In genomic region chr17:61928101-61928436, GRCh38 we compare ENCODE assay signal across 9 cellular contexts. TPM values are rescaled to one million over a fixed set of nuclear protein-coding genes. Genes with fewer than 3 reads are reported as not detected.
DNase-seq lines count a peak whose midpoint lies in the region; ATAC-seq, FAIRE-seq and TF ChIP-seq lines count a peak whose summit lies in the region.
"Had no signal": no experiment of that assay in that cellular context is flagged by ENCODE, and none has a peak within 500 bp of the region (broad histone marks: within the 10 kb centered on the region; RNA-seq: fewer than 3 reads in every experiment).

No MANE protein-coding gene starts in this region.

- in situ Hi-C loops in HepG2 (cut with HindIII; ENCODE audit: extremely low pct_ligation_motif_present, low pct_unique_long_range_greater_than_20kb): no loop called here

- no peak for TF ChIP-seq POLR2A in HepG2 (IDR thresholded peaks at IDR 0.05; ENCODE audit: insufficient read depth in 1 of 2, low read depth in 2 of 2, low read length in 2 of 2)

- POLR2A ChIA-PET in HepG2 (lab: Yijun Ruan, JAX): interaction anchor here (0.8 to 1.4 kb wide), 3 partner anchors 14 to 181 kb away, joined by 3 to 4 read pairs (median 3); partner anchors contain the start of gene BRIP1

- H3K36me3 ChIP-seq in heart right ventricle (peaks cover 0 to 28% (median 17%) of the 10 kb centered on the region in 9 donors), HepG2 (replicated peaks in 1 of 2; ENCODE audit: control insufficient read depth in 1 of 2, insufficient read depth in 2 of 2, low read length in 2 of 2) (peaks cover 3 to 13% of the 10 kb centered on the region in 2 experiments; a peak in 4 of 5 replicates), urinary bladder (ENCODE audit: insufficient read depth) (peaks cover 2% of the 10 kb centered on the region)

- TSS peak; percentile 88 for BruUV-seq in HepG2 (replicated peaks; lab: Mats Ljungman, UMichigan)

- H3K4me3 ChIP-seq in heart right ventricle (peak overlapping the region in 9 of 10 donors; percentile 58 to 98 (median 77)), HepG2 (replicated peaks in 1 of 3; ENCODE audit: insufficient read depth in 1 of 3, low read depth in 2 of 3, low read length in 3 of 3) (peak overlapping the region; percentile 92 to 96 (median 94)), urinary bladder (ENCODE audit: low read depth, low read length) (peak overlapping the region; percentile 20)

- H3K4me1 ChIP-seq in heart right ventricle (peaks cover 2 to 18% (median 14%) of the 10 kb centered on the region in 9 donors), HepG2 (ENCODE audit: insufficient read depth, low read length) (peaks cover 19% of the 10 kb centered on the region), urinary bladder (ENCODE audit: insufficient read depth) (no peaks in the 10 kb centered on the region)

- WGBS in heart right ventricle, 2 donors: 43 to 44% methylated on average over 4 of the region's 4 CpGs
- 36% methylated on average over 4 of the region's 4 CpGs for WGBS in HepG2 (ENCODE audit: low lambda C conversion rate)
- WGBS in urinary bladder: 49% methylated on average over 4 of the region's 4 CpGs

- intact Hi-C loops in heart right ventricle (cut with DNase I): loop anchor here in 4 of 10 donors (5.0 to 10.0 kb wide), 2 partner anchors 137 to 139 kb away; partner anchors contain the start of gene MED13 (in 4 of the 4)
- intact Hi-C loops in Right ventricle myocardium superior (cut with DNase I): loop anchor here (5.0 kb wide), 1 partner anchor 139 kb away; the partner anchor contains the start of gene MED13
- intact Hi-C loops in activated T-helper 2 cell treated with anti-CD3 and anti-CD28 coated beads, Interferon-gamma antibody, Interleukin-2, Interleukin-4, amounts not matched to agents 10 μg/mL and 5 μg/mL and 100 μg/mL, durations not matched to agents 14 hours and 24 hours and 36 hours (cut with micrococcal nuclease): no loop called here
- intact Hi-C loops in HepG2 (cut with micrococcal nuclease; ENCODE audit: unreplicated experiment): no loop called here

- H3K4me1 Mint-ChIP-seq in activated T-helper 2 cell treated with anti-CD3 and anti-CD28 coated beads, Interferon-gamma antibody, Interleukin-2, Interleukin-4, amounts not matched to agents 10 μg/mL and 5 μg/mL and 100 μg/mL, durations not matched to agents 14 hours and 24 hours and 36 hours (ENCODE audit: low read depth): peaks cover 18% of the 10 kb centered on the region

- H3K9me3 Mint-ChIP-seq in activated T-helper 2 cell treated with anti-CD3 and anti-CD28 coated beads, Interferon-gamma antibody, Interleukin-2, Interleukin-4, amounts not matched to agents 10 μg/mL and 5 μg/mL and 100 μg/mL, durations not matched to agents 14 hours and 24 hours and 36 hours: no peaks in the 10 kb centered on the region

- H3K27ac ChIP-seq in heart right ventricle: peak overlapping the region; percentile 41 to 91 (median 85)
- peak overlapping the region; percentile 80 for H3K27ac ChIP-seq in HepG2 (ENCODE audit: extremely low read length, insufficient read depth, low read length)
- peak overlapping the region; percentile 34 for H3K27ac ChIP-seq in urinary bladder (ENCODE audit: low read depth)

- no peaks in the 10 kb centered on the region for H3K27me3 Mint-ChIP-seq in activated T-helper 2 cell treated with anti-CD3 and anti-CD28 coated beads, Interferon-gamma antibody, Interleukin-2, Interleukin-4, amounts not matched to agents 10 μg/mL and 5 μg/mL and 100 μg/mL, durations not matched to agents 14 hours and 24 hours and 36 hours (ENCODE audit: low read depth)

- H3K4me2 ChIP-seq in HepG2 (ENCODE audit: low read depth, low read length): peak overlapping the region; percentile 96

- no peak for TF ChIP-seq EP300 in HepG2 (IDR thresholded peaks at IDR 0.05; ENCODE audit: low read depth in 2 of 2, low read length in 2 of 2)
- no peak for TF ChIP-seq EP300 in HepG2 (CRISPR knock-in tag; IDR thresholded peaks at IDR 0.05; ENCODE audit: borderline replicate concordance)

- CTCF ChIA-PET in HepG2 (lab: Yijun Ruan, JAX; ENCODE audit: low intra/inter-chr PET ratio, low total read pairs): no interaction called here

- no peak; the same call in 1 of the 2 replicates for TF ChIP-seq RAD21 in HepG2 (CRISPR knock-in tag; IDR thresholded peaks at IDR 0.05)

- TF ChIP-seq CTCF in heart right ventricle (IDR thresholded peaks at IDR 0.05): no peak
- no peak for TF ChIP-seq CTCF in HepG2 (CRISPR knock-in tag; IDR thresholded peaks at IDR 0.05)

- no peak for ATAC-seq in heart right ventricle
- ATAC-seq in Right ventricle myocardium superior (ENCODE audit: poor library complexity): no peak
- ATAC-seq in HepG2: peak; percentile 15
- no peak for ATAC-seq in HG03520 (IDR thresholded peaks at IDR 0.05; ENCODE audit: unreplicated experiment)

- no peaks in the 10 kb centered on the region for H3K9me3 ChIP-seq in heart right ventricle
- H3K9me3 ChIP-seq in HepG2 (ENCODE audit: low read length): no peaks in the 10 kb centered on the region

- H4K20me1 ChIP-seq in HepG2 (ENCODE audit: insufficient read depth, low read length): no peaks in the 10 kb centered on the region

- peaks cover 21% of the 10 kb centered on the region for H3K36me3 Mint-ChIP-seq in activated T-helper 2 cell treated with anti-CD3 and anti-CD28 coated beads, Interferon-gamma antibody, Interleukin-2, Interleukin-4, amounts not matched to agents 10 μg/mL and 5 μg/mL and 100 μg/mL, durations not matched to agents 14 hours and 24 hours and 36 hours (ENCODE audit: low read depth)

- FAIRE-seq in HepG2 (lab: Jason Lieb, UNC): no peak
- FAIRE-seq: colon had no signal

- H3K79me2 ChIP-seq in HepG2 (ENCODE audit: insufficient read depth, low read length): peaks cover 18% of the 10 kb centered on the region

- H3K27me3 ChIP-seq in heart right ventricle (no peaks in the 10 kb centered on the region), HepG2 (ENCODE audit: control insufficient read depth in 1 of 2, insufficient read depth in 2 of 2, low read length in 2 of 2) (peaks cover 0 to 2% of the 10 kb centered on the region in 2 experiments; a peak in 2 of 5 replicates)

- no peak for DNase-seq in heart right ventricle
- DNase-seq in Right ventricle myocardium superior: no peak
- DNase-seq in activated T-helper 2 cell treated with anti-CD3 and anti-CD28 coated beads, Interferon-gamma antibody, Interleukin-2, Interleukin-4, amounts not matched to agents 10 μg/mL and 5 μg/mL and 100 μg/mL, durations not matched to agents 14 hours and 24 hours and 36 hours (ENCODE audit: low spot score): no peak
- no peak for DNase-seq in HepG2 (ENCODE audit: low spot score)
- no peak for DNase-seq in NCI-H748 treated with DMSO at 0.1 percent for 48 hours (lab: John Stamatoyannopoulos, UW)
- no peak for DNase-seq in NCI-H2196 (lab: John Stamatoyannopoulos, UW; ENCODE audit: unreplicated experiment)

- peak overlapping the region; percentile 96 for H3K9ac ChIP-seq in HepG2 (ENCODE audit: insufficient read depth, low read depth, low read length)

- peak overlapping the region; percentile 94 for H3K4me3 Mint-ChIP-seq in activated T-helper 2 cell treated with anti-CD3 and anti-CD28 coated beads, Interferon-gamma antibody, Interleukin-2, Interleukin-4, amounts not matched to agents 10 μg/mL and 5 μg/mL and 100 μg/mL, durations not matched to agents 14 hours and 24 hours and 36 hours (ENCODE audit: low read depth)

- H2AFZ ChIP-seq in HepG2 (ENCODE audit: low read length): peak overlapping the region; percentile 97

- peak overlapping the region; percentile 94 for H3K27ac Mint-ChIP-seq in activated T-helper 2 cell treated with anti-CD3 and anti-CD28 coated beads, Interferon-gamma antibody, Interleukin-2, Interleukin-4, amounts not matched to agents 10 μg/mL and 5 μg/mL and 100 μg/mL, durations not matched to agents 14 hours and 24 hours and 36 hours

TF ChIP-seq in HepG2, 621 proteins besides CTCF, POLR2A, EP300 and RAD21 (continues in another document):
- TF ChIP-seq SYNCRIP (IDR thresholded peaks at IDR 0.05; ENCODE audit: insufficient read depth, low read depth, low read length) (no peak), SRF (IDR thresholded peaks at IDR 0.05; ENCODE audit: low read depth, low read length) (no peak)

RNA-seq across cellular contexts. Expression of gene INTS2, which starts 0.3 kb away (rescaled TPM):
- total RNA-seq in heart right ventricle: 10 to 100 TPM in 7 of 10 donors, 1 to 10 TPM in 3; 7.5 to 18.3 (median 13.1) TPM
- 1 to 10 TPM; 1.7 to 4.0 TPM for polyA plus RNA-seq in heart right ventricle
- 8.7 TPM for total RNA-seq in Right ventricle myocardium superior
- total RNA-seq in activated T-helper 2 cell treated with anti-CD3 and anti-CD28 coated beads, Interferon-gamma antibody, Interleukin-2, Interleukin-4, amounts not matched to agents 10 μg/mL and 5 μg/mL and 100 μg/mL, durations not matched to agents 14 hours and 24 hours and 36 hours: 28.4 and 29.2 TPM in 2 replicates
- 30.2 and 33.3 TPM in 2 replicates for total RNA-seq in HepG2 (2016; rRNA removed; fragmentation: Illumina TruSeq; extraction: Trizol)
- total RNA-seq in HepG2 (2016; cell fraction: cytosol; rRNA removed; fragmentation: Illumina TruSeq; extraction: Trizol; ENCODE audit: low read depth): 9.6 and 10.0 TPM in 2 replicates
- 30.6 and 32.6 TPM in 2 replicates for total RNA-seq in HepG2 (2016; cell fraction: insoluble cytoplasmic fraction; rRNA removed; fragmentation: Illumina TruSeq; extraction: Trizol)
- 6.9 and 8.3 TPM in 2 replicates for total RNA-seq in HepG2 (2016; cell fraction: membrane; rRNA removed; fragmentation: Illumina TruSeq; extraction: Trizol)
- 34.0 and 37.1 TPM in 2 replicates for total RNA-seq in HepG2 (2016; cell fraction: nucleus; rRNA removed; fragmentation: Illumina TruSeq; extraction: Trizol)
- 15.6 and 20.5 TPM in 2 replicates for polyA plus RNA-seq in HepG2 (2011; rRNA removed)
- 8.1 and 11.7 TPM in 2 replicates for polyA plus RNA-seq in HepG2 (2011; cell fraction: cytosol; rRNA removed)
- 14.6 and 16.8 TPM in 2 replicates for polyA plus RNA-seq in HepG2 (2011; cell fraction: nucleus; rRNA removed)
- 9.4 and 11.7 TPM in 2 replicates for polyA plus RNA-seq in HepG2 (2012)
- 0.37 and 0.51 TPM in 2 replicates for polyA plus RNA-seq in HepG2 (2016; cell fraction: cytosol; fragmentation: Illumina TruSeq; extraction: Trizol; ENCODE audit: low read depth)
- 11.5 and 12.2 TPM in 2 replicates for polyA plus RNA-seq in HepG2 (2016; cell fraction: insoluble cytoplasmic fraction; fragmentation: Illumina TruSeq; extraction: Trizol; ENCODE audit: low read depth)
- polyA plus RNA-seq in HepG2 (2016; cell fraction: membrane; fragmentation: Illumina TruSeq; extraction: Trizol; ENCODE audit: low read depth): 0.73 and 1.1 TPM in 2 replicates
- 24.0 and 26.7 TPM in 2 replicates for polyA plus RNA-seq in HepG2 (2016; cell fraction: nucleus; fragmentation: Illumina TruSeq; extraction: Trizol; ENCODE audit: insufficient read depth, low read depth)
- polyA minus RNA-seq in HepG2 (2011; rRNA and poly(A)+ RNA removed; ENCODE audit: low replicate concordance): 26.3 and 37.9 TPM in 2 replicates
- polyA minus RNA-seq in HepG2 (2011; cell fraction: cytosol; rRNA and poly(A)+ RNA removed): 29.4 and 32.8 TPM in 2 replicates
- polyA minus RNA-seq in HepG2 (2011; cell fraction: nucleus; rRNA and poly(A)+ RNA removed): 49.4 and 55.6 TPM in 2 replicates
- total RNA-seq in urinary bladder: 29.9 TPM
- polyA plus RNA-seq in urinary bladder: 4.7 TPM

Comparison
In these comparisons a context has a peak if more than half of its experiments do, and no peak if none do; other contexts are left out.
1. H3K27ac ChIP-seq: peak in every context shown above with its lines; median percentile 85 in heart right ventricle; 80 in HepG2; 34 in urinary bladder.
2. H3K4me3 ChIP-seq: peak in every context shown above with its lines; median percentile 94 in HepG2; 77 in heart right ventricle; 20 in urinary bladder.